22 cellular contexts compared by ENCODE assay signal in the genomic region with DNA sequence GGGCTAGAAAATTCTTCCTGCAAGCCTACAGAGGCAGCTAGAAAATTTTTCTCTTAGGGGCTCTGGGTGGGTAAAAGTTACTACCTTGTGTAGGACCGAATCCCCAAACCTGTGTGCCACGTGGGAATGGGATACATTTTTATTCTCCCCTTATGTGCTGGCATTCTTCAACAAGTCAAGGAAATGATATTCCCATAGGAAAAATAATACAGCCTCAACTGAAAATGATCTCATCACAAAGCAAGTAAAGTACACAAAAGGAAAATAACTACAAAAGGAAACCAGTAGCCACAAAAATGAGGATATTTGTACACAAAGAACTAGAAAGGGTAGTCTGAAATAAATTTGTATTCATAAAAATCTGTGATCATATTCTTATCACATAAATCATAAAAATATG.
"Had no signal": no experiment of that assay in that cellular context is flagged by ENCODE, and none has a peak within 500 bp of the region (broad histone marks: within the 10 kb centered on the region; RNA-seq: fewer than 3 reads in every experiment).

No MANE protein-coding gene starts in this region.

- ATAC-seq: activated CD8-positive, alpha-beta memory T cell treated with anti-CD3 and anti-CD28 coated beads, Interleukin-2, amount 10 ng/mL, durations not matched to agents 7 days and 5 days; activated CD8-positive, alpha-beta T cell treated with anti-CD3 and anti-CD28 coated beads for 36 hours; body of pancreas; lower lobe of right lung; naive thymus-derived CD4-positive, alpha-beta T cell; psoas muscle; stimulated activated effector memory CD8-positive, alpha-beta T cell treated with anti-CD3 and anti-CD28 coated beads, Interleukin-12 subunit alpha, Interleukin-12 subunit beta, amount 100 ng/mL, for 72 hours; stimulated activated naive CD8-positive, alpha-beta T cell treated with anti-CD3 and anti-CD28 coated beads, Interleukin-15, amount 100 ng/mL, for 72 hours had no signal

- H3K9me3 ChIP-seq: body of pancreas, esophagus muscularis mucosa, lower lobe of right lung, ovary, psoas muscle, right atrium auricular region, tibial nerve had no signal

- H3K27me3 ChIP-seq: body of pancreas, esophagus muscularis mucosa, ovary, right atrium auricular region, tibial nerve had no signal

- FAIRE-seq: keratinocyte had no signal

- H3K36me3 ChIP-seq: lower lobe of right lung, ovary, right atrium auricular region, tibial nerve, WERI-Rb-1 had no signal

- H3K4me1 ChIP-seq: body of pancreas, lower lobe of right lung had no signal

- H3K27ac ChIP-seq: body of pancreas, esophagus muscularis mucosa, lower lobe of right lung, ovary, psoas muscle, right atrium auricular region, WERI-Rb-1 had no signal

- H3K4me3 ChIP-seq: body of pancreas, esophagus muscularis mucosa, lower lobe of right lung, ovary, psoas muscle, right atrium auricular region, tibial nerve had no signal

- DNase-seq: activated CD4-positive, alpha-beta T cell treated with anti-CD3 and anti-CD28 coated beads, Interleukin-2, amount 10 ng/mL, durations not matched to agents 7 days and 5 days; activated CD4-positive, CD25-positive, alpha-beta regulatory T cell treated with anti-CD3 and anti-CD28 coated beads, Interleukin-2, amount 50 U/mL, for 72 hours; activated CD8-positive, alpha-beta memory T cell treated with anti-CD3 and anti-CD28 coated beads, Interleukin-2, amount 10 ng/mL, durations not matched to agents 7 days and 5 days; activated CD8-positive, alpha-beta T cell treated with anti-CD3 and anti-CD28 coated beads for 36 hours; activated effector memory CD4-positive, alpha-beta T cell treated with anti-CD3 and anti-CD28 coated beads, Interleukin-2, amount 50 U/mL, for 16 hours; activated naive CD4-positive, alpha-beta T cell treated with anti-CD3 and anti-CD28 coated beads, Interleukin-2, amount 10 ng/mL, durations not matched to agents 7 days and 5 days; activated T-cell treated with anti-CD3 and anti-CD28 coated beads for 4 hours; amygdala; body of pancreas; effector CD8-positive, alpha-beta T cell; lower lobe of right lung; naive thymus-derived CD4-positive, alpha-beta T cell; ovary; psoas muscle; stimulated activated CD4-positive, alpha-beta T cell treated with anti-CD3 and anti-CD28 coated beads, Interleukin-2, amount 100 ng/mL, for 24 hours; stimulated activated naive CD8-positive, alpha-beta T cell treated with anti-CD3 and anti-CD28 coated beads, Interleukin-15, amount 100 ng/mL, for 72 hours; WERI-Rb-1 had no signal
